Comparison of ENCODE assay signal across 24 cellular contexts in the genomic region with DNA sequence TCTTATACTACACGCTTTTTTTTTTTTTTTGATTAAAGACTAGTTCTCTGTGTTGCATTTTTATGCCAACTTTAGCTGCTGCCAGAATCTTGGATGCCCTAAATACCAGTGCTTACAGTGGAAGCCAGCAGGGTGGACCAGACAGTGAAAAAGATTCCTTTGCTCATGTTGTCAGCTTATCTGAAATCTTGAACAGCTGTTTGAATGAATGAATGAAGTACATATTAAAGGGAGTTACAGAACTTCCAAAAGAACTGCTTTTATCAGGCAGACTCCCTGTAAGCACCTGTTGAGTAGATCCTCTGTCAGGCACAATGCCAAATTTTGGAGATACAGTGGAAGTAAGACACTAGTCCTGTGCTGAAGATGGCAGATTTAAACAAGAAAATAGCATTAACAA.
"Had no signal": no experiment of that assay in that cellular context is flagged by ENCODE, and none has a peak within 500 bp of the region (broad histone marks: within the 10 kb centered on the region; RNA-seq: fewer than 3 reads in every experiment).

No MANE protein-coding gene starts in this region.

- H3K4me3 Mint-ChIP-seq: activated CD8-positive, alpha-beta T cell treated with anti-CD3 and anti-CD28 coated beads for 36 hours; activated naive CD4-positive, alpha-beta T cell treated with anti-CD3 and anti-CD28 coated beads, Interleukin-2, amount 50 U/mL, for 24 hours; activated T-cell treated with anti-CD3 and anti-CD28 coated beads, Interleukin-2, amount 50 U/mL, for 24 hours; activated T-helper 1 cell treated with anti-CD3 and anti-CD28 coated beads, Interleukin-12 subunit alpha, Interleukin-12 subunit beta, Interleukin-2, Interleukin-4 antibody, amounts not matched to agents 30 ng/mL and 10 ng/mL and 1 ng/mL, durations not matched to agents 14 hours and 24 hours and 36 hours; T-helper 1 cell treated with Interleukin-12 subunit alpha and Interleukin-12 subunit beta and Interleukin-4 antibody, amounts not matched to agents 30 μg/mL and 1 μg/mL, for 36 hours had no signal

- H3K27ac ChIP-seq: brain microvascular endothelial cell, KMS-11 had no signal

- DNase-seq: activated CD4-positive, alpha-beta T cell treated with anti-CD3 and anti-CD28 coated beads for 4 hours; activated CD8-positive, alpha-beta memory T cell treated with anti-CD3 and anti-CD28 coated beads, Interleukin-2, amount 50 U/mL, for 48 hours; activated CD8-positive, alpha-beta T cell treated with anti-CD3 and anti-CD28 coated beads for 36 hours; activated effector memory CD4-positive, alpha-beta T cell treated with Interleukin-2 at 50 U/mL for 16 hours; activated naive CD4-positive, alpha-beta T cell; activated T-cell treated with anti-CD3 and anti-CD28 coated beads, Interleukin-2, amount 50 U/mL, for 24 hours; amygdala; brain microvascular endothelial cell; MG63; MV-4-11; NCI-H1092 treated with DMSO at 0.1 percent for 48 hours; NCI-H1417 treated with DMSO at 0.1 percent for 48 hours; NCI-H1694; NCI-H2029 treated with DMSO at 0.1 percent for 48 hours; NCI-H2227 treated with DMSO at 0.1 percent for 48 hours; NCI-H446 treated with DMSO at 0.1 percent for 48 hours; NCI-H524 treated with DMSO at 0.1 percent for 48 hours; NCI-H748 treated with DMSO at 0.1 percent for 48 hours; SHP77 had no signal

- ATAC-seq: activated CD4-positive, CD25-positive, alpha-beta regulatory T cell treated with anti-CD3 and anti-CD28 coated beads, Interleukin-2, amount 50 U/mL, for 24 hours; activated CD8-positive, alpha-beta T cell treated with anti-CD3 and anti-CD28 coated beads for 36 hours had no signal

- H3K4me1 Mint-ChIP-seq: activated naive CD4-positive, alpha-beta T cell treated with anti-CD3 and anti-CD28 coated beads, Interleukin-2, amount 50 U/mL, for 24 hours had no signal

- H3K9me3 Mint-ChIP-seq: activated CD8-positive, alpha-beta T cell treated with anti-CD3 and anti-CD28 coated beads for 36 hours; activated naive CD4-positive, alpha-beta T cell treated with anti-CD3 and anti-CD28 coated beads, Interleukin-2, amount 50 U/mL, for 24 hours; activated T-cell treated with anti-CD3 and anti-CD28 coated beads, Interleukin-2, amount 50 U/mL, for 24 hours; activated T-helper 1 cell treated with anti-CD3 and anti-CD28 coated beads, Interleukin-12 subunit alpha, Interleukin-12 subunit beta, Interleukin-2, Interleukin-4 antibody, amounts not matched to agents 30 ng/mL and 10 ng/mL and 1 ng/mL, durations not matched to agents 14 hours and 24 hours and 36 hours; T-helper 1 cell treated with Interleukin-12 subunit alpha and Interleukin-12 subunit beta and Interleukin-4 antibody, amounts not matched to agents 30 μg/mL and 1 μg/mL, for 36 hours had no signal

- H3K27me3 ChIP-seq: brain microvascular endothelial cell, MG63 had no signal

- H3K4me3 ChIP-seq: MG63 had no signal

- H3K27me3 Mint-ChIP-seq: activated naive CD4-positive, alpha-beta T cell treated with anti-CD3 and anti-CD28 coated beads, Interleukin-2, amount 50 U/mL, for 24 hours; activated T-cell treated with anti-CD3 and anti-CD28 coated beads, Interleukin-2, amount 50 U/mL, for 24 hours had no signal

- H3K36me3 ChIP-seq: brain microvascular endothelial cell, MG63 had no signal

- H3K27ac Mint-ChIP-seq: activated CD8-positive, alpha-beta T cell treated with anti-CD3 and anti-CD28 coated beads for 36 hours; activated naive CD4-positive, alpha-beta T cell treated with anti-CD3 and anti-CD28 coated beads, Interleukin-2, amount 50 U/mL, for 24 hours; activated T-cell treated with anti-CD3 and anti-CD28 coated beads, Interleukin-2, amount 50 U/mL, for 24 hours; activated T-helper 1 cell treated with anti-CD3 and anti-CD28 coated beads, Interleukin-12 subunit alpha, Interleukin-12 subunit beta, Interleukin-2, Interleukin-4 antibody, amounts not matched to agents 30 ng/mL and 10 ng/mL and 1 ng/mL, durations not matched to agents 14 hours and 24 hours and 36 hours; T-helper 1 cell treated with Interleukin-12 subunit alpha and Interleukin-12 subunit beta and Interleukin-4 antibody, amounts not matched to agents 30 μg/mL and 1 μg/mL, for 36 hours had no signal

- H3K9me3 ChIP-seq: MG63 had no signal

- H3K36me3 Mint-ChIP-seq: activated naive CD4-positive, alpha-beta T cell treated with anti-CD3 and anti-CD28 coated beads, Interleukin-2, amount 50 U/mL, for 24 hours had no signal
